Comparison of ENCODE assay signal across 34 cellular contexts in genomic region chr1:60664079-60664478, GRCh38.
"Had no signal": no experiment of that assay in that cellular context is flagged by ENCODE, and none has a peak within 500 bp of the region (broad histone marks: within the 10 kb centered on the region; RNA-seq: fewer than 3 reads in every experiment).

No MANE protein-coding gene starts in this region.

- H3K36me3 ChIP-seq: MG63 had no signal

- H3K4me3 ChIP-seq: MG63 had no signal

- H3K9me3 ChIP-seq: MG63 had no signal

- H3K27me3 ChIP-seq: MG63 had no signal

- H3K9ac ChIP-seq: KMS-11 had no signal

- H3K4me2 ChIP-seq: KMS-11 had no signal

- DNase-seq: Kasumi-1, KG1, MG63, MM.1S, MV-4-11, NCI-H1048, NCI-H1092, NCI-H1092 treated with DMSO at 0.1 percent for 48 hours, NCI-H1105, NCI-H1105 treated with DMSO at 0.1 percent for 48 hours, NCI-H1417, NCI-H1417 treated with DMSO at 0.1 percent for 48 hours, NCI-H1436, NCI-H1436 treated with DMSO at 0.1 percent for 48 hours, NCI-H146, NCI-H1694, NCI-H1694 treated with DMSO at 0.1 percent for 48 hours, NCI-H187, NCI-H187 treated with DMSO at 0.1 percent for 48 hours, NCI-H1930, NCI-H2029, NCI-H2029 treated with DMSO at 0.1 percent for 48 hours, NCI-H2081, NCI-H2081 treated with DMSO at 0.1 percent for 48 hours, NCI-H2107, NCI-H2171, NCI-H2171 treated with DMSO at 0.1 percent for 48 hours, NCI-H2227 treated with DMSO at 0.1 percent for 48 hours, NCI-H226, NCI-H345, NCI-H446, NCI-H446 treated with DMSO at 0.1 percent for 48 hours, NCI-H510A had no signal

- H3K27ac ChIP-seq: KMS-11 had no signal
